18 cellular contexts compared by ENCODE assay signal in genomic region chr3:12221663-12222062, GRCh38.
"Had no signal": no experiment of that assay in that cellular context is flagged by ENCODE, and none has a peak within 500 bp of the region (broad histone marks: within the 10 kb centered on the region; RNA-seq: fewer than 3 reads in every experiment).

No MANE protein-coding gene starts in this region.

- H3K4me3 ChIP-seq: lung had no signal

- H3K4me1 Mint-ChIP-seq: activated CD4-positive, alpha-beta T cell treated with anti-CD3 and anti-CD28 coated beads for 36 hours; nephron progenitor cell had no signal

- H3K9me3 Mint-ChIP-seq: WTC11 had no signal

- H3K36me3 Mint-ChIP-seq: activated naive CD8-positive, alpha-beta T cell; WTC11 had no signal

- H3K4me3 Mint-ChIP-seq: activated CD4-positive, alpha-beta T cell treated with anti-CD3 and anti-CD28 coated beads for 36 hours; activated naive CD8-positive, alpha-beta T cell; effector memory CD8-positive, alpha-beta T cell; nephron progenitor cell; WTC11 had no signal

- DNase-seq: activated CD4-positive, alpha-beta T cell treated with anti-CD3 and anti-CD28 coated beads for 36 hours; activated CD4-positive, alpha-beta T cell treated with anti-CD3 and anti-CD28 coated beads, Interleukin-2, amount 50 U/mL, for 48 hours; activated gamma-delta T cell; effector memory CD8-positive, alpha-beta T cell; foreskin fibroblast; hippocampal formation; midbrain; nephron progenitor cell; nucleus accumbens; posterior cingulate gyrus; stimulated activated CD4-positive, alpha-beta T cell treated with anti-CD3 and anti-CD28 coated beads, Interleukin-12 subunit alpha, Interleukin-12 subunit beta, amount 100 ng/mL, for 4 hours; stimulated activated CD4-positive, alpha-beta T cell treated with anti-CD3 and anti-CD28 coated beads, Interleukin-1b, Interleukin-23, amount 100 ng/mL, for 48 hours; stimulated activated CD8-positive, alpha-beta memory T cell treated with anti-CD3 and anti-CD28 coated beads, Interleukin-4, amount 100 ng/mL, for 48 hours; stimulated activated naive CD4-positive, alpha-beta T cell had no signal

- ATAC-seq: activated CD4-positive, alpha-beta T cell treated with anti-CD3 and anti-CD28 coated beads for 36 hours; effector memory CD8-positive, alpha-beta T cell; left lobe of liver; WTC11 had no signal

- H3K27ac Mint-ChIP-seq: activated CD4-positive, alpha-beta T cell treated with anti-CD3 and anti-CD28 coated beads for 36 hours; activated naive CD8-positive, alpha-beta T cell; effector memory CD8-positive, alpha-beta T cell; nephron progenitor cell; WTC11 had no signal
